In genomic region chr4:134627386-134627785, GRCh38 we compare ENCODE assay signal across 11 cellular contexts.
"Had no signal": no experiment of that assay in that cellular context is flagged by ENCODE, and none has a peak within 500 bp of the region (broad histone marks: within the 10 kb centered on the region; RNA-seq: fewer than 3 reads in every experiment).

No MANE protein-coding gene starts in this region.

- H3K27me3 ChIP-seq: right atrium auricular region had no signal

- FAIRE-seq: TTC549 had no signal

- H3K9me3 ChIP-seq: right atrium auricular region had no signal

- DNase-seq: activated CD4-positive, alpha-beta T cell treated with anti-CD3 and anti-CD28 coated beads, Interleukin-2, amount 10 ng/mL, durations not matched to agents 7 days and 5 days; activated CD4-positive, CD25-positive, alpha-beta regulatory T cell; activated naive CD4-positive, alpha-beta T cell treated with anti-CD3 and anti-CD28 coated beads, Interleukin-2, amount 10 ng/mL, durations not matched to agents 7 days and 5 days; effector memory CD4-positive, alpha-beta T cell; erythroblast; naive B cell; stimulated activated CD4-positive, alpha-beta T cell treated with anti-CD3 and anti-CD28 coated beads, Interleukin-2, amount 100 ng/mL, for 24 hours; stimulated activated naive B cell treated with anti-CD40 and anti-IgM and Interleukin-4, amounts not matched to agents 10 μg/mL and 1 μg/mL and 100 μg/mL, for 72 hours; T-helper 17 cell had no signal

- H3K36me3 ChIP-seq: right atrium auricular region had no signal

- ATAC-seq: stimulated activated naive B cell treated with anti-CD40 and anti-IgM and Interleukin-4, amounts not matched to agents 10 μg/mL and 1 μg/mL and 100 μg/mL, for 72 hours; T-helper 17 cell had no signal

- H3K27ac ChIP-seq: right atrium auricular region had no signal

- H3K4me3 ChIP-seq: right atrium auricular region had no signal

- H3K4me1 ChIP-seq: right atrium auricular region had no signal
